In the genomic region with DNA sequence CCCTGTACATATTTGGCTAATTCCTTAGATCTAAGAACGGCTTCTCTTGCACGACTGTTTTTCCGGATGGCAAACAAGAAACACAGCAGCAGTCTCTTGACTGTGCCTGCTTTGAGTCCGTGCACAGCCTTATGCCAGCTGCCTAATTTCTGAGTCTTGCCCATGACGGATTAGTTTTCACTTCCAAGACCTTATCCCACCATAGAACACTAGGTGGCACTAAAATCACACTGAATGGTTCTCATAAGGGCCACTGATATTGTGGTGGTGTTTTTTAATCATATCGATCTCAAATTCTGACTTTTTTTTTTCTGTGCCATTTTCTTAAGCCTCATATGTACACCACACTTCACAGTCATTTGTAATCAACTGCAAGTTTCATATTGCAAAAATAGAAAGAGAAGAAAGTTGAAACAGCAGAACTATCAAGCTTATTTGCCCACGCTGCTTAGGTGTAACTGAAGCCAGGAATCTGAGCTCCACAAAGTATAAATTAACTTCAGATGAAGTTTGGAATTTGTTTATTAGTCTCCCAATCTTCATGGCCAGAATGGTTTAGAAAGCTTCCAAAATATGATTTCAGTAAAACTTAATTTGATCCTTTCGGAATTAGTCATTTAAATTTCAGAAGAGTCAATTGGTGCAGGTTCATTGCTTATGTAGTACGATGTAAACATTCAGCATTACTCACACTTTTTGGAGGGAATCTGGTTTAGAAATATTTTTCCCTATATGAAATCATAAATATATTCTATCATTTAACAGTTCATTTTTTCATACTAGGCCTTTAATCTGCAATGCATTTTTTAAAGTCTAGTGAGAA, we compare ENCODE assay signal across 8 cellular contexts. TPM values are rescaled to one million over a fixed set of nuclear protein-coding genes. Genes with fewer than 3 reads are reported as not detected.
DNase-seq lines count a peak whose midpoint lies in the region; ATAC-seq, FAIRE-seq and TF ChIP-seq lines count a peak whose summit lies in the region.

No MANE protein-coding gene starts in this region.

- H3K4me2 ChIP-seq in GM12878 (ENCODE audit: control insufficient read depth, insufficient read depth) (no peak overlapping the region), smooth muscle cell (peak overlapping the region; percentile 56)

- H3K27ac Mint-ChIP-seq in immature natural killer cell = no peak overlapping the region

- intact Hi-C loops in GM12878 (cut with micrococcal nuclease; ENCODE audit: unreplicated experiment) = loop anchor here (1.0 to 10.0 kb wide), 3 partner anchors 355 to 1579 kb away; no protein-coding TSS in a partner anchor

- no peak overlapping the region for H3K4me3 ChIP-seq in GM12878
- no peak overlapping the region for H3K4me3 ChIP-seq in smooth muscle cell

- WGBS in GM12878 (ENCODE audit: insufficient coverage, insufficient replicate concordance, low lambda C conversion rate, missing lambda C conversion rate) = 0% methylated on average over 9 of the region's 9 CpGs
- WGBS in smooth muscle cell (ENCODE audit: low lambda C conversion rate) = 38% methylated on average over 9 of the region's 9 CpGs

- peak; percentile 80 for FAIRE-seq in GM12878 (lab: Jason Lieb, UNC)

- RAD21 ChIA-PET in GM12878 (lab: Charles Lee; ENCODE audit: unreplicated experiment) = interaction anchor here (0.6 to 1.1 kb wide), 4 partner anchors 70 to 1579 kb away, joined by 3 to 7 read pairs (median 3); no protein-coding TSS in a partner anchor

- H3K9me3 Mint-ChIP-seq in immature natural killer cell = peaks cover 0 to 2% (median 0%) of the 10 kb centered on the region in 6 donors

- H2AFZ ChIP-seq in GM12878 (ENCODE audit: control insufficient read depth, low read depth, low read length) (no peak overlapping the region), smooth muscle cell (ENCODE audit: low read depth) (no peak overlapping the region)

- no peaks in the 10 kb centered on the region for H3F3A ChIP-seq in smooth muscle cell (ENCODE audit: low read depth)

- in situ Hi-C loops in GM12878 (cut with MboI) = loop anchor here (5.0 to 10.0 kb wide), 2 partner anchors 685 to 1578 kb away; no protein-coding TSS in a partner anchor

- H3K9ac ChIP-seq in GM12878 (ENCODE audit: control insufficient read depth, insufficient read depth, low read length) = no peak overlapping the region
- no peak overlapping the region for H3K9ac ChIP-seq in smooth muscle cell (ENCODE audit: low read depth)

- H3K4me1 Mint-ChIP-seq in immature natural killer cell = peaks cover 0 to 5% of the 10 kb centered on the region in 2 donors

- DNase-seq in activated CD8-positive, alpha-beta memory T cell treated with anti-CD3 and anti-CD28 coated beads for 24 hours = peak; percentile 54
- no peak for DNase-seq in activated CD8-positive, alpha-beta memory T cell treated with anti-CD3 and anti-CD28 coated beads, Interleukin-2, amount 50 U/mL, for 48 hours
- peak; percentile 40 for DNase-seq in GM20000 (ENCODE audit: low spot score)
- peak; percentile 31 to 74 for DNase-seq in NCI-H526 (lab: John Stamatoyannopoulos, UW)
- peak; percentile 12 for DNase-seq in GM12878 (ENCODE audit: low read depth, low spot score)
- peak; percentile 3 to 15 (median 9) for DNase-seq in immature natural killer cell
- DNase-seq in smooth muscle cell (lab: John Stamatoyannopoulos, UW; ENCODE audit: unreplicated experiment) = no peak

- TF ChIP-seq EP300 in GM12878 (IDR thresholded peaks at IDR 0.05; ENCODE audit: borderline replicate concordance in 1 of 2, control insufficient read depth in 1 of 2, low read depth in 2 of 2, low read length in 2 of 2) = no peak

- H3K27me3 Mint-ChIP-seq in immature natural killer cell (ENCODE audit: low read depth in 3 of 3) = peaks cover 0 to 3% (median 3%) of the 10 kb centered on the region in 3 donors

- H3K27me3 ChIP-seq in GM12878 (replicated peaks in 1 of 2; ENCODE audit: control insufficient read depth in 2 of 2, insufficient read depth in 2 of 2, low read length in 1 of 2) (no peaks in the 10 kb centered on the region), smooth muscle cell (ENCODE audit: low read depth) (no peaks in the 10 kb centered on the region)

- TF ChIP-seq CTCF in GM20000 (IDR thresholded peaks at IDR 0.05; ENCODE audit: extremely low read depth, missing control alignments) (peak; percentile 58), GM12878 (IDR thresholded peaks at IDR 0.05 in 2 of 3, conservative IDR thresholded peaks at IDR 0.05 in 1 of 3; ENCODE audit: control insufficient read depth in 2 of 3, extremely low read depth in 1 of 3, insufficient read depth in 1 of 3, low read depth in 3 of 3, low read length in 3 of 3) (peak; percentile 71 to 83 (median 74)), smooth muscle cell (IDR thresholded peaks at IDR 0.05; ENCODE audit: borderline replicate concordance, insufficient read depth, poor library complexity, severe bottlenecking) (peak; percentile 87)

- H4K20me1 ChIP-seq in GM12878 (ENCODE audit: control insufficient read depth, insufficient read depth) (no peaks in the 10 kb centered on the region), smooth muscle cell (ENCODE audit: low read depth) (no peaks in the 10 kb centered on the region)

- CTCF ChIA-PET in GM12878 (lab: Yijun Ruan, JAX) = interaction anchor here (0.6 to 4.6 kb wide), 10 partner anchors 9 to 1579 kb away, joined by 3 to 59 read pairs (median 5); no protein-coding TSS in a partner anchor

- no TSS peak for BruUV-seq in GM12878 (replicated peaks; lab: Mats Ljungman, UMichigan)

- no peaks in the 10 kb centered on the region for H3K36me3 ChIP-seq in GM12878 (ENCODE audit: control insufficient read depth in 2 of 2, insufficient read depth in 2 of 2, low read length in 1 of 2)
- no peaks in the 10 kb centered on the region for H3K36me3 ChIP-seq in smooth muscle cell (ENCODE audit: low read depth)

- SMC1A ChIA-PET in GM12878 (lab: Charles Lee; ENCODE audit: uncharacterized antibody, unreplicated experiment) = interaction anchor here (0.6 to 1.6 kb wide), 10 partner anchors 79 to 1960 kb away, joined by 3 to 11 read pairs (median 4); no protein-coding TSS in a partner anchor

- TF ChIP-seq POLR2A in GM12878 (IDR thresholded peaks at IDR 0.05; ENCODE audit: low read depth, low read length) = no peak

- TF ChIP-seq RAD21 in GM12878 (IDR thresholded peaks at IDR 0.05; ENCODE audit: insufficient read depth, low read depth, low read length) = peak; percentile 90

- no peaks in the 10 kb centered on the region for H3K4me1 ChIP-seq in GM12878 (ENCODE audit: control insufficient read depth, insufficient read depth, low read length)
- no peaks in the 10 kb centered on the region for H3K4me1 ChIP-seq in smooth muscle cell (ENCODE audit: low read depth)

- H3K9me3 ChIP-seq in GM12878 (replicated peaks; ENCODE audit: control insufficient read depth, insufficient read depth, low read length) (no peaks in the 10 kb centered on the region), smooth muscle cell (replicated peaks; ENCODE audit: low read depth) (no peaks in the 10 kb centered on the region)

- H3K27ac ChIP-seq in GM12878 (ENCODE audit: control insufficient read depth, insufficient read depth) (no peak overlapping the region), smooth muscle cell (ENCODE audit: low read depth) (no peak overlapping the region)

- POLR2A ChIA-PET in GM12878 (lab: Charles Lee) = no interaction called here

- no peaks in the 10 kb centered on the region for H3K36me3 Mint-ChIP-seq in immature natural killer cell

- H3K79me2 ChIP-seq in GM12878 (ENCODE audit: control insufficient read depth, insufficient read depth, low read length) (no peaks in the 10 kb centered on the region), smooth muscle cell (ENCODE audit: low read depth) (no peaks in the 10 kb centered on the region)

- H3K4me3 Mint-ChIP-seq in immature natural killer cell = no peak overlapping the region

- ATAC-seq in HG03457 (IDR thresholded peaks at IDR 0.05; ENCODE audit: unreplicated experiment) = peak; percentile 88
- peak; percentile 94 for ATAC-seq in GM12878

TF ChIP-seq in GM12878, 131 proteins besides CTCF, POLR2A, EP300 and RAD21 (continues in another document):
- TF ChIP-seq ETV6 (conservative IDR thresholded peaks at IDR 0.05 in 1 of 2, IDR thresholded peaks at IDR 0.05 in 1 of 2; ENCODE audit: borderline replicate concordance in 1 of 2, low read depth in 1 of 2) = no peak
- TF ChIP-seq SMC3 (IDR thresholded peaks at IDR 0.05; ENCODE audit: borderline replicate concordance, low read length) = peak; percentile 48; the same call in 1 of the 2 replicates

RNA-seq across cellular contexts. Expression of a gene that starts 45.5 kb away (rescaled TPM):
- not detected in 2 replicates for total RNA-seq in GM12878 (2013; cell fraction: nucleolus; rRNA removed)
- not detected in 2 replicates for total RNA-seq in GM12878 (2014; rRNA removed)
- total RNA-seq in GM12878 (2014; rRNA removed; fragmentation: Illumina TruSeq; extraction: Trizol) = not detected in 2 replicates
- total RNA-seq in GM12878 (2021) = 0.05 TPM in 1 of 2 replicates, not detected in the other
- polyA plus RNA-seq in GM12878 (2011; ENCODE audit: low read depth) = not detected
- polyA plus RNA-seq in GM12878 (2011; rRNA removed) = not detected in 2 replicates
- not detected in 2 replicates for polyA plus RNA-seq in GM12878 (2011; cell fraction: cytosol; rRNA removed)
- polyA plus RNA-seq in GM12878 (2011; cell fraction: nucleus; rRNA removed) = not detected in 2 replicates
- not detected in 2 replicates for polyA plus RNA-seq in GM12878 (2012)
- polyA plus RNA-seq in GM12878 (2014; fragmentation: Illumina TruSeq; extraction: Trizol) = not detected in 2 replicates
- polyA plus RNA-seq in GM12878 (2014; fragmentation: Nextera tagmentation; extraction: Ambion mirVana) = not detected
- not detected in 2 replicates for polyA plus RNA-seq in GM12878 (2014; rRNA removed)
- polyA plus RNA-seq in GM12878 (2016; fragmentation: Nextera tagmentation; extraction: Ambion mirVana) = not detected
- not detected in 2 replicates for polyA minus RNA-seq in GM12878 (2011; rRNA and poly(A)+ RNA removed)
- polyA minus RNA-seq in GM12878 (2011; cell fraction: cytosol; rRNA and poly(A)+ RNA removed) = not detected in 2 replicates
- polyA minus RNA-seq in GM12878 (2011; cell fraction: nucleus; rRNA and poly(A)+ RNA removed) = not detected in 2 replicates
- polyA plus RNA-seq in immature natural killer cell = not detected
- not detected in 2 replicates for total RNA-seq in smooth muscle cell
- not detected in 2 replicates for polyA plus RNA-seq in smooth muscle cell

Comparison
In these comparisons a context has a peak if more than half of its experiments do, and no peak if none do; other contexts are left out.
1. DNase-seq: peak in activated CD8-positive, alpha-beta memory T cell treated with anti-CD3 and anti-CD28 coated beads for 24 hours (single experiment), GM20000 (single experiment), NCI-H526 (2 of 2), GM12878 (single experiment) and immature natural killer cell (3 of 3); none in activated CD8-positive, alpha-beta memory T cell treated with anti-CD3 and anti-CD28 coated beads, Interleukin-2, amount 50 U/mL, for 48 hours (single experiment) and smooth muscle cell (single experiment).
2. Peak in every context shown above with its lines, with median percentiles within 50 percentile points of each other: CTCF ChIP-seq.